ENCODE assay signal across 1 cellular context in the genomic region with DNA sequence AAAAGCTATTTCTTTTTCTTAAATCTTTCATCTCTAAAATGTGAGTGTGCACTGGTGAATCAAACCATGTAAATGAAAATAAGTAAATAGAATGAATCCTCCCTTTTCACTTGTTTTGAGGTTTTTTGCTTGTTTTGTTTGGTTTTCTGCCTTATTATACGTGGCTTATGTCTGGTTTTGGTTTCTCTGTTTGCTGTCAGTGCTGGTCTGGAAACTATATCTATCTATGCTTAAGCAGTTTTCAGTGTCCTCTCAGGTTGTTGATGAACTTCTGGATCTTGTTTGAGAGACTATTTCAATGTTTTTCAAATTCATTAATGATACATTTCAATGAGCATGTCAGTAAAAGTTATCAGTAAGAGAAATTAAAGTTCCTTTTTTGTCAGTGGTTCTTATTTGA.
TF ChIP-seq lines count a peak whose summit lies in the region.

No MANE protein-coding gene starts in this region.

TF ChIP-seq in K562, 482 proteins besides CTCF, POLR2A, EP300 and RAD21 (continued from another document):
- TF ChIP-seq, protein P1, sequence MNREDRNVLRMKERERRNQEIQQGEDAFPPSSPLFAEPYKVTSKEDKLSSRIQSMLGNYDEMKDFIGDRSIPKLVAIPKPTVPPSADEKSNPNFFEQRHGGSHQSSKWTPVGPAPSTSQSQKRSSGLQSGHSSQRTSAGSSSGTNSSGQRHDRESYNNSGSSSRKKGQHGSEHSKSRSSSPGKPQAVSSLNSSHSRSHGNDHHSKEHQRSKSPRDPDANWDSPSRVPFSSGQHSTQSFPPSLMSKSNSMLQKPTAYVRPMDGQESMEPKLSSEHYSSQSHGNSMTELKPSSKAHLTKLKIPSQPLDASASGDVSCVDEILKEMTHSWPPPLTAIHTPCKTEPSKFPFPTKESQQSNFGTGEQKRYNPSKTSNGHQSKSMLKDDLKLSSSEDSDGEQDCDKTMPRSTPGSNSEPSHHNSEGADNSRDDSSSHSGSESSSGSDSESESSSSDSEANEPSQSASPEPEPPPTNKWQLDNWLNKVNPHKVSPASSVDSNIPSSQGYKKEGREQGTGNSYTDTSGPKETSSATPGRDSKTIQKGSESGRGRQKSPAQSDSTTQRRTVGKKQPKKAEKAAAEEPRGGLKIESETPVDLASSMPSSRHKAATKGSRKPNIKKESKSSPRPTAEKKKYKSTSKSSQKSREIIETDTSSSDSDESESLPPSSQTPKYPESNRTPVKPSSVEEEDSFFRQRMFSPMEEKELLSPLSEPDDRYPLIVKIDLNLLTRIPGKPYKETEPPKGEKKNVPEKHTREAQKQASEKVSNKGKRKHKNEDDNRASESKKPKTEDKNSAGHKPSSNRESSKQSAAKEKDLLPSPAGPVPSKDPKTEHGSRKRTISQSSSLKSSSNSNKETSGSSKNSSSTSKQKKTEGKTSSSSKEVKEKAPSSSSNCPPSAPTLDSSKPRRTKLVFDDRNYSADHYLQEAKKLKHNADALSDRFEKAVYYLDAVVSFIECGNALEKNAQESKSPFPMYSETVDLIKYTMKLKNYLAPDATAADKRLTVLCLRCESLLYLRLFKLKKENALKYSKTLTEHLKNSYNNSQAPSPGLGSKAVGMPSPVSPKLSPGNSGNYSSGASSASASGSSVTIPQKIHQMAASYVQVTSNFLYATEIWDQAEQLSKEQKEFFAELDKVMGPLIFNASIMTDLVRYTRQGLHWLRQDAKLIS (CRISPR knock-in tag; IDR thresholded peaks at IDR 0.05), result no peak
- TF ChIP-seq GABPB1 (CRISPR knock-in tag; IDR thresholded peaks at IDR 0.05) (no peak), ATF1 (CRISPR knock-in tag; IDR thresholded peaks at IDR 0.05) (no peak), ATF1 (tag; IDR thresholded peaks at IDR 0.05) (no peak), ZNF717 (CRISPR knock-in tag; IDR thresholded peaks at IDR 0.05) (no peak), ZNF217 (CRISPR knock-in tag; IDR thresholded peaks at IDR 0.05) (no peak), CBX5 (IDR thresholded peaks at IDR 0.05; ENCODE audit: borderline replicate concordance, low read depth) (no peak)
- TF ChIP-seq, protein P2, sequence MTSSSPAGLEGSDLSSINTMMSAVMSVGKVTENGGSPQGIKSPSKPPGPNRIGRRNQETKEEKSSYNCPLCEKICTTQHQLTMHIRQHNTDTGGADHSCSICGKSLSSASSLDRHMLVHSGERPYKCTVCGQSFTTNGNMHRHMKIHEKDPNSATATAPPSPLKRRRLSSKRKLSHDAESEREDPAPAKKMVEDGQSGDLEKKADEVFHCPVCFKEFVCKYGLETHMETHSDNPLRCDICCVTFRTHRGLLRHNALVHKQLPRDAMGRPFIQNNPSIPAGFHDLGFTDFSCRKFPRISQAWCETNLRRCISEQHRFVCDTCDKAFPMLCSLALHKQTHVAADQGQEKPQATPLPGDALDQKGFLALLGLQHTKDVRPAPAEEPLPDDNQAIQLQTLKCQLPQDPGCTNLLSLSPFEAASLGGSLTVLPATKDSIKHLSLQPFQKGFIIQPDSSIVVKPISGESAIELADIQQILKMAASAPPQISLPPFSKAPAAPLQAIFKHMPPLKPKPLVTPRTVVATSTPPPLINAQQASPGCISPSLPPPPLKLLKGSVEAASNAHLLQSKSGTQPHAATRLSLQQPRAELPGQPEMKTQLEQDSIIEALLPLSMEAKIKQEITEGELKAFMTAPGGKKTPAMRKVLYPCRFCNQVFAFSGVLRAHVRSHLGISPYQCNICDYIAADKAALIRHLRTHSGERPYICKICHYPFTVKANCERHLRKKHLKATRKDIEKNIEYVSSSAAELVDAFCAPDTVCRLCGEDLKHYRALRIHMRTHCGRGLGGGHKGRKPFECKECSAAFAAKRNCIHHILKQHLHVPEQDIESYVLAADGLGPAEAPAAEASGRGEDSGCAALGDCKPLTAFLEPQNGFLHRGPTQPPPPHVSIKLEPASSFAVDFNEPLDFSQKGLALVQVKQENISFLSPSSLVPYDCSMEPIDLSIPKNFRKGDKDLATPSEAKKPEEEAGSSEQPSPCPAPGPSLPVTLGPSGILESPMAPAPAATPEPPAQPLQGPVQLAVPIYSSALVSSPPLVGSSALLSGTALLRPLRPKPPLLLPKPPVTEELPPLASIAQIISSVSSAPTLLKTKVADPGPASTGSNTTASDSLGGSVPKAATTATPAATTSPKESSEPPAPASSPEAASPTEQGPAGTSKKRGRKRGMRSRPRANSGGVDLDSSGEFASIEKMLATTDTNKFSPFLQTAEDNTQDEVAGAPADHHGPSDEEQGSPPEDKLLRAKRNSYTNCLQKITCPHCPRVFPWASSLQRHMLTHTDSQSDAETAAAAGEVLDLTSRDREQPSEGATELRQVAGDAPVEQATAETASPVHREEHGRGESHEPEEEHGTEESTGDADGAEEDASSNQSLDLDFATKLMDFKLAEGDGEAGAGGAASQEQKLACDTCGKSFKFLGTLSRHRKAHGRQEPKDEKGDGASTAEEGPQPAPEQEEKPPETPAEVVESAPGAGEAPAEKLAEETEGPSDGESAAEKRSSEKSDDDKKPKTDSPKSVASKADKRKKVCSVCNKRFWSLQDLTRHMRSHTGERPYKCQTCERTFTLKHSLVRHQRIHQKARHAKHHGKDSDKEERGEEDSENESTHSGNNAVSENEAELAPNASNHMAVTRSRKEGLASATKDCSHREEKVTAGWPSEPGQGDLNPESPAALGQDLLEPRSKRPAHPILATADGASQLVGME (CRISPR knock-in tag; IDR thresholded peaks at IDR 0.05), result no peak
- TF ChIP-seq, protein P3, sequence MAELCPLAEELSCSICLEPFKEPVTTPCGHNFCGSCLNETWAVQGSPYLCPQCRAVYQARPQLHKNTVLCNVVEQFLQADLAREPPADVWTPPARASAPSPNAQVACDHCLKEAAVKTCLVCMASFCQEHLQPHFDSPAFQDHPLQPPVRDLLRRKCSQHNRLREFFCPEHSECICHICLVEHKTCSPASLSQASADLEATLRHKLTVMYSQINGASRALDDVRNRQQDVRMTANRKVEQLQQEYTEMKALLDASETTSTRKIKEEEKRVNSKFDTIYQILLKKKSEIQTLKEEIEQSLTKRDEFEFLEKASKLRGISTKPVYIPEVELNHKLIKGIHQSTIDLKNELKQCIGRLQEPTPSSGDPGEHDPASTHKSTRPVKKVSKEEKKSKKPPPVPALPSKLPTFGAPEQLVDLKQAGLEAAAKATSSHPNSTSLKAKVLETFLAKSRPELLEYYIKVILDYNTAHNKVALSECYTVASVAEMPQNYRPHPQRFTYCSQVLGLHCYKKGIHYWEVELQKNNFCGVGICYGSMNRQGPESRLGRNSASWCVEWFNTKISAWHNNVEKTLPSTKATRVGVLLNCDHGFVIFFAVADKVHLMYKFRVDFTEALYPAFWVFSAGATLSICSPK (IDR thresholded peaks at IDR 0.05; ENCODE audit: borderline replicate concordance), result no peak
